ENCODE assay signal across 2 cellular contexts in the genomic region with DNA sequence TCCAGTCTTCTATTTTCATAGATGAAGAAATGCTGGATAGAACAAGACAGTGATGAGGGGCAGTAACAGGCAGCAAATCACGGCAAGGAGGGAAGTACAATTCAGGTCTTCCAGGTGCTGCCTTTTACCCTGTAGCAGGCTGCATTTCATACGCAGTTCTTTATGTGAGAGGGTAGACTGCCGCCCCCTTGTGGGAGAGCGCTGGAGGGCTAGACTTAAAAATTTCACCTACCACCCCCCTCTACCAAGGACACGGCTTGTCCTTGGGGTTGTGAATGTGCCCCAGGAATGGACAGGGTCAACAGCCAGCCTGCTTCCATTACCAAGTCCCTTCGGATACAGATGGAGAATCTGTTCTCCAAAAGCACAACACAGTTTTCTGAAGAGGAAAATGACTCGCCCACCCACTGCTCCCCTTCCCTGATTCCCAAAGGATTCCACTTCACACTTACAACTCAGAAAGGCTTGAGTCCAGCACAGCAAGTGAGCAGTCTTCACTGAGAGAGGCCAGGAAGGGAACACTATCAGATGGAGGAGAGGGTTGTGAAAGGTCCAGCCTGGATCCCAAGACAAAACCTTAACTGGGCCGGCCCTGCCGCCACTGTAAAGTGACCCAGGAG.
TF ChIP-seq lines count a peak whose summit lies in the region.

No MANE protein-coding gene starts in this region.

TF ChIP-seq in A549, 52 proteins besides CTCF, POLR2A, EP300 and RAD21 (continued from another document):
- TF ChIP-seq, protein P1, sequence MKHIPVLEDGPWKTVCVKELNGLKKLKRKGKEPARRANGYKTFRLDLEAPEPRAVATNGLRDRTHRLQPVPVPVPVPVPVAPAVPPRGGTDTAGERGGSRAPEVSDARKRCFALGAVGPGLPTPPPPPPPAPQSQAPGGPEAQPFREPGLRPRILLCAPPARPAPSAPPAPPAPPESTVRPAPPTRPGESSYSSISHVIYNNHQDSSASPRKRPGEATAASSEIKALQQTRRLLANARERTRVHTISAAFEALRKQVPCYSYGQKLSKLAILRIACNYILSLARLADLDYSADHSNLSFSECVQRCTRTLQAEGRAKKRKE (CRISPR knock-in tag; IDR thresholded peaks at IDR 0.05; ENCODE audit: low read depth): no peak
- no peak for TF ChIP-seq ESRRA (IDR thresholded peaks at IDR 0.05; ENCODE audit: borderline replicate concordance, low read length)
- TF ChIP-seq ZNF302 (CRISPR knock-in tag; IDR thresholded peaks at IDR 0.05): no peak
- TF ChIP-seq TFCP2L1 (CRISPR knock-in tag; IDR thresholded peaks at IDR 0.05): no peak
- no peak for TF ChIP-seq USF2 (IDR thresholded peaks at IDR 0.05)
- no peak for TF ChIP-seq CEBPB (IDR thresholded peaks at IDR 0.05)
- TF ChIP-seq, protein P2, sequence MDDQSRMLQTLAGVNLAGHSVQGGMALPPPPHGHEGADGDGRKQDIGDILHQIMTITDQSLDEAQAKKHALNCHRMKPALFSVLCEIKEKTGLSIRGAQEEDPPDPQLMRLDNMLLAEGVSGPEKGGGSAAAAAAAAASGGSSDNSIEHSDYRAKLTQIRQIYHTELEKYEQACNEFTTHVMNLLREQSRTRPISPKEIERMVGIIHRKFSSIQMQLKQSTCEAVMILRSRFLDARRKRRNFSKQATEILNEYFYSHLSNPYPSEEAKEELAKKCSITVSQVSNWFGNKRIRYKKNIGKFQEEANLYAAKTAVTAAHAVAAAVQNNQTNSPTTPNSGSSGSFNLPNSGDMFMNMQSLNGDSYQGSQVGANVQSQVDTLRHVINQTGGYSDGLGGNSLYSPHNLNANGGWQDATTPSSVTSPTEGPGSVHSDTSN (IDR thresholded peaks at IDR 0.05): no peak
- TF ChIP-seq CBX8 (IDR thresholded peaks at IDR 0.05): no peak
- TF ChIP-seq FOXS1 (CRISPR knock-in tag; IDR thresholded peaks at IDR 0.05): no peak
- no peak for TF ChIP-seq RARB (CRISPR knock-in tag; IDR thresholded peaks at IDR 0.05)
- no peak for TF ChIP-seq ZC3H11A (IDR thresholded peaks at IDR 0.05)
- TF ChIP-seq RCOR1 (IDR thresholded peaks at IDR 0.05; ENCODE audit: low read depth, low read length): no peak
- no peak for TF ChIP-seq ZSCAN20 (CRISPR knock-in tag; IDR thresholded peaks at IDR 0.05)
- TF ChIP-seq HEYL (CRISPR knock-in tag; IDR thresholded peaks at IDR 0.05): no peak
- no peak for TF ChIP-seq MYC (IDR thresholded peaks at IDR 0.05; ENCODE audit: borderline replicate concordance, low read length)
- no peak for TF ChIP-seq TP53 (CRISPR knock-in tag; IDR thresholded peaks at IDR 0.05)

TF ChIP-seq in GM23338, 12 proteins besides CTCF, POLR2A, EP300 and RAD21:
- TF ChIP-seq, protein P3, sequence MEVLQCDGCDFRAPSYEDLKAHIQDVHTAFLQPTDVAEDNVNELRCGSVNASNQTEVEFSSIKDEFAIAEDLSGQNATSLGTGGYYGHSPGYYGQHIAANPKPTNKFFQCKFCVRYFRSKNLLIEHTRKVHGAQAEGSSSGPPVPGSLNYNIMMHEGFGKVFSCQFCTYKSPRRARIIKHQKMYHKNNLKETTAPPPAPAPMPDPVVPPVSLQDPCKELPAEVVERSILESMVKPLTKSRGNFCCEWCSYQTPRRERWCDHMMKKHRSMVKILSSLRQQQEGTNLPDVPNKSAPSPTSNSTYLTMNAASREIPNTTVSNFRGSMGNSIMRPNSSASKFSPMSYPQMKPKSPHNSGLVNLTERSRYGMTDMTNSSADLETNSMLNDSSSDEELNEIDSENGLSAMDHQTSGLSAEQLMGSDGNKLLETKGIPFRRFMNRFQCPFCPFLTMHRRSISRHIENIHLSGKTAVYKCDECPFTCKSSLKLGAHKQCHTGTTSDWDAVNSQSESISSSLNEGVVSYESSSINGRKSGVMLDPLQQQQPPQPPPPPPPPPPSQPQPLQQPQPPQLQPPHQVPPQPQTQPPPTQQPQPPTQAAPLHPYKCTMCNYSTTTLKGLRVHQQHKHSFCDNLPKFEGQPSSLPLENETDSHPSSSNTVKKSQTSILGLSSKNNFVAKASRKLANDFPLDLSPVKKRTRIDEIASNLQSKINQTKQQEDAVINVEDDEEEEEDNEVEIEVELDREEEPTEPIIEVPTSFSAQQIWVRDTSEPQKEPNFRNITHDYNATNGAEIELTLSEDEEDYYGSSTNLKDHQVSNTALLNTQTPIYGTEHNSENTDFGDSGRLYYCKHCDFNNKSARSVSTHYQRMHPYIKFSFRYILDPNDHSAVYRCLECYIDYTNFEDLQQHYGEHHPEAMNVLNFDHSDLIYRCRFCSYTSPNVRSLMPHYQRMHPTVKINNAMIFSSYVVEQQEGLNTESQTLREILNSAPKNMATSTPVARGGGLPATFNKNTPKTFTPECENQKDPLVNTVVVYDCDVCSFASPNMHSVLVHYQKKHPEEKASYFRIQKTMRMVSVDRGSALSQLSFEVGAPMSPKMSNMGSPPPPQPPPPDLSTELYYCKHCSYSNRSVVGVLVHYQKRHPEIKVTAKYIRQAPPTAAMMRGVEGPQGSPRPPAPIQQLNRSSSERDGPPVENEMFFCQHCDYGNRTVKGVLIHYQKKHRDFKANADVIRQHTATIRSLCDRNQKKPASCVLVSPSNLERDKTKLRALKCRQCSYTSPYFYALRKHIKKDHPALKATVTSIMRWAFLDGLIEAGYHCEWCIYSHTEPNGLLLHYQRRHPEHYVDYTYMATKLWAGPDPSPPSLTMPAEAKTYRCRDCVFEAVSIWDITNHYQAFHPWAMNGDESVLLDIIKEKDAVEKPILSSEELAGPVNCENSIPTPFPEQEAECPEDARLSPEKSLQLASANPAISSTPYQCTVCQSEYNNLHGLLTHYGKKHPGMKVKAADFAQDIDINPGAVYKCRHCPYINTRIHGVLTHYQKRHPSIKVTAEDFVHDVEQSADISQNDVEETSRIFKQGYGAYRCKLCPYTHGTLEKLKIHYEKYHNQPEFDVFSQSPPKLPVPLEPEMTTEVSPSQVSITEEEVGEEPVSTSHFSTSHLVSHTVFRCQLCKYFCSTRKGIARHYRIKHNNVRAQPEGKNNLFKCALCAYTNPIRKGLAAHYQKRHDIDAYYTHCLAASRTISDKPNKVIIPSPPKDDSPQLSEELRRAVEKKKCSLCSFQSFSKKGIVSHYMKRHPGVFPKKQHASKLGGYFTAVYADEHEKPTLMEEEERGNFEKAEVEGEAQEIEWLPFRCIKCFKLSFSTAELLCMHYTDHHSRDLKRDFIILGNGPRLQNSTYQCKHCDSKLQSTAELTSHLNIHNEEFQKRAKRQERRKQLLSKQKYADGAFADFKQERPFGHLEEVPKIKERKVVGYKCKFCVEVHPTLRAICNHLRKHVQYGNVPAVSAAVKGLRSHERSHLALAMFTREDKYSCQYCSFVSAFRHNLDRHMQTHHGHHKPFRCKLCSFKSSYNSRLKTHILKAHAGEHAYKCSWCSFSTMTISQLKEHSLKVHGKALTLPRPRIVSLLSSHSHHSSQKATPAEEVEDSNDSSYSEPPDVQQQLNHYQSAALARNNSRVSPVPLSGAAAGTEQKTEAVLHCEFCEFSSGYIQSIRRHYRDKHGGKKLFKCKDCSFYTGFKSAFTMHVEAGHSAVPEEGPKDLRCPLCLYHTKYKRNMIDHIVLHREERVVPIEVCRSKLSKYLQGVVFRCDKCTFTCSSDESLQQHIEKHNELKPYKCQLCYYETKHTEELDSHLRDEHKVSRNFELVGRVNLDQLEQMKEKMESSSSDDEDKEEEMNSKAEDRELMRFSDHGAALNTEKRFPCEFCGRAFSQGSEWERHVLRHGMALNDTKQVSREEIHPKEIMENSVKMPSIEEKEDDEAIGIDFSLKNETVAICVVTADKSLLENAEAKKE (CRISPR knock-in tag; IDR thresholded peaks at IDR 0.05): no peak
- TF ChIP-seq POLR2AphosphoS5 (IDR thresholded peaks at IDR 0.05; ENCODE audit: low read depth) (no peak), ETS1 (IDR thresholded peaks at IDR 0.05) (no peak)
